ENCODE assay signal across 9 cellular contexts in genomic region chr7:64307254-64308018, GRCh38. TPM values are rescaled to one million over a fixed set of nuclear protein-coding genes. Genes with fewer than 3 reads are reported as not detected.
A peak's percentile ranks its signal among the peaks of the same experiment; 100 is the strongest.
DNase-seq lines count a peak whose midpoint lies in the region; ATAC-seq and TF ChIP-seq lines count a peak whose summit lies in the region.
"Had no signal": no experiment of that assay in that cellular context is flagged by ENCODE, and none has a peak within 500 bp of the region (broad histone marks: within the 10 kb centered on the region; RNA-seq: fewer than 3 reads in every experiment).

No MANE protein-coding gene starts in this region.

- TF ChIP-seq CTCF in RWPE1 (conservative IDR thresholded peaks at IDR 0.05; ENCODE audit: low read depth): no peak

- 3% methylated on average over 33 of the region's 33 CpGs for WGBS in aorta, 2 donors

- H3K4me3 Mint-ChIP-seq in activated naive CD4-positive, alpha-beta T cell treated with anti-CD3 and anti-CD28 coated beads, Interleukin-2, amount 10 ng/mL, durations not matched to agents 7 days and 5 days: peak overlapping the region; percentile 88
- H3K4me3 Mint-ChIP-seq: neural crest cell had no signal

- no peaks in the 10 kb centered on the region for H3K4me1 ChIP-seq in aorta (ENCODE audit: control insufficient read depth in 1 of 2, insufficient read depth in 2 of 2, low read length in 2 of 2)

- H3K27me3 ChIP-seq in aorta (ENCODE audit: control insufficient read depth in 1 of 2, insufficient read depth in 2 of 2, low read length in 1 of 2): no peaks in the 10 kb centered on the region

- H3K36me3 ChIP-seq in aorta (ENCODE audit: control insufficient read depth in 1 of 2, insufficient read depth in 2 of 2, low read length in 1 of 2): no peaks in the 10 kb centered on the region

- CTCF ChIA-PET in RWPE1 (lab: Yijun Ruan, JAX): no interaction called here
- CTCF ChIA-PET in activated naive CD4-positive, alpha-beta T cell treated with anti-CD3 and anti-CD28 coated beads, Interleukin-2, amount 10 ng/mL, durations not matched to agents 7 days and 5 days (lab: Charles Lee): interaction anchor here (0.6 to 1.1 kb wide), 4 partner anchors 13 to 382 kb away, joined by 3 read pairs; no protein-coding TSS in a partner anchor

- peaks cover 26% of the 10 kb centered on the region for H3K4me1 Mint-ChIP-seq in activated naive CD4-positive, alpha-beta T cell treated with anti-CD3 and anti-CD28 coated beads, Interleukin-2, amount 10 ng/mL, durations not matched to agents 7 days and 5 days
- H3K4me1 Mint-ChIP-seq: neural crest cell had no signal

- H3K9me3 Mint-ChIP-seq in activated naive CD4-positive, alpha-beta T cell treated with anti-CD3 and anti-CD28 coated beads, Interleukin-2, amount 10 ng/mL, durations not matched to agents 7 days and 5 days: peaks cover 10% of the 10 kb centered on the region
- H3K9me3 Mint-ChIP-seq: neural crest cell had no signal

- peak overlapping the region; percentile 2 to 4 for H3K4me3 ChIP-seq in aorta (ENCODE audit: low read length in 2 of 2)

- POLR2A ChIA-PET in RWPE1 (lab: Yijun Ruan, JAX; ENCODE audit: low non-redundant PET): no interaction called here

- ATAC-seq in GM21367 (IDR thresholded peaks at IDR 0.05; ENCODE audit: unreplicated experiment): peak; percentile 98
- ATAC-seq in aorta (ENCODE audit: low FRiP score): peak; percentile 96

- H3K27ac Mint-ChIP-seq in activated naive CD4-positive, alpha-beta T cell treated with anti-CD3 and anti-CD28 coated beads, Interleukin-2, amount 10 ng/mL, durations not matched to agents 7 days and 5 days: peak overlapping the region; percentile 94

- H3K27ac ChIP-seq in RWPE1 (peak overlapping the region; percentile 48), aorta (ENCODE audit: low read depth in 1 of 2, low read length in 2 of 2) (peak overlapping the region in 1 of 2 donors; percentile 71)

- peaks cover 4% of the 10 kb centered on the region for H3K27me3 Mint-ChIP-seq in activated naive CD4-positive, alpha-beta T cell treated with anti-CD3 and anti-CD28 coated beads, Interleukin-2, amount 10 ng/mL, durations not matched to agents 7 days and 5 days

- intact Hi-C loops in aorta (cut with DNase I): no loop called here

- peak; percentile 93 for DNase-seq in DMS 273 treated with DMSO at 0.1 percent for 48 hours (lab: John Stamatoyannopoulos, UW)
- DNase-seq in HuH-7.5 (ENCODE audit: low spot score): peak; percentile 20
- DNase-seq in RWPE1 (ENCODE audit: low spot score): peak; percentile 36
- DNase-seq in activated naive CD4-positive, alpha-beta T cell treated with anti-CD3 and anti-CD28 coated beads, Interleukin-2, amount 10 ng/mL, durations not matched to agents 7 days and 5 days: peak; percentile 97
- DNase-seq in glomerular endothelial cell (ENCODE audit: extremely low read depth, low read depth, low spot score): peak; percentile 3
- peak; percentile 94 for DNase-seq in retina
- DNase-seq in aorta: peak; percentile 96 to 97

- no peaks in the 10 kb centered on the region for H3K9me3 ChIP-seq in aorta (ENCODE audit: control insufficient read depth, low read length)

- peaks cover 8% of the 10 kb centered on the region for H3K36me3 Mint-ChIP-seq in activated naive CD4-positive, alpha-beta T cell treated with anti-CD3 and anti-CD28 coated beads, Interleukin-2, amount 10 ng/mL, durations not matched to agents 7 days and 5 days

RNA-seq across cellular contexts. Expression of gene ZNF736, which starts 6.3 kb away (rescaled TPM):
- total RNA-seq in glomerular endothelial cell (4.5 and 6.9 TPM in 2 replicates), aorta (10 to 100 TPM; 16.0 to 21.4 TPM)
- polyA plus RNA-seq in aorta: 1 to 10 TPM; 1.3 to 5.1 TPM
- total RNA-seq: neural crest cell had no signal

Comparison
In these comparisons a context has a peak if more than half of its experiments do, and no peak if none do; other contexts are left out.
1. DNase-seq: peak in every context shown above with its lines; median percentile 97 in activated naive CD4-positive, alpha-beta T cell treated with anti-CD3 and anti-CD28 coated beads, Interleukin-2, amount 10 ng/mL, durations not matched to agents 7 days and 5 days; 96 in aorta; 94 in retina; 93 in DMS 273 treated with DMSO at 0.1 percent for 48 hours; 36 in RWPE1; 20 in HuH-7.5; 3 in glomerular endothelial cell.